8 cellular contexts compared by ENCODE assay signal in genomic region chr12:67698711-67699603, GRCh38. TPM values are rescaled to one million over a fixed set of nuclear protein-coding genes. Genes with fewer than 3 reads are reported as not detected.
DNase-seq lines count a peak whose midpoint lies in the region; ATAC-seq, FAIRE-seq and TF ChIP-seq lines count a peak whose summit lies in the region.

No MANE protein-coding gene starts in this region.

- H2AFZ ChIP-seq in OCI-LY3 (ENCODE audit: low read depth, low read length) = no peak overlapping the region

- peaks cover 82% of the 10 kb centered on the region for H3K4me1 Mint-ChIP-seq in stimulated activated naive CD8-positive, alpha-beta T cell treated with anti-CD3 and anti-CD28 coated beads, Interleukin-15, Interleukin-2, amounts not matched to agents 100 ng/mL and 50 ng/mL, for 24 hours (ENCODE audit: low read depth)

- peak overlapping the region; percentile 91 for H3K4me2 ChIP-seq in OCI-LY3 (ENCODE audit: low read length)

- no peaks in the 10 kb centered on the region for H3K36me3 Mint-ChIP-seq in stimulated activated naive CD8-positive, alpha-beta T cell treated with anti-CD3 and anti-CD28 coated beads, Interleukin-15, Interleukin-2, amounts not matched to agents 100 ng/mL and 50 ng/mL, for 24 hours (ENCODE audit: low read depth)

- H3K36me3 ChIP-seq in OCI-LY3 (replicated peaks; ENCODE audit: low read depth, low read length) = no peaks in the 10 kb centered on the region
- no peaks in the 10 kb centered on the region for H3K36me3 ChIP-seq in kidney (ENCODE audit: control insufficient read depth in 1 of 2, insufficient read depth in 2 of 2, low read length in 2 of 2)
- no peaks in the 10 kb centered on the region for H3K36me3 ChIP-seq in body of pancreas (replicated peaks in 1 of 2; ENCODE audit: insufficient read depth in 1 of 2, low read depth in 2 of 2)

- 69 to 77% methylated on average over 7 of the region's 7 CpGs for WGBS in body of pancreas, 2 donors

- intact Hi-C loops in kidney (cut with DNase I) (no loop called here), body of pancreas (cut with DNase I) (no loop called here)

- no peak for TF ChIP-seq CTCF in OCI-LY3 (IDR thresholded peaks at IDR 0.05; ENCODE audit: low read depth, low read length)
- no peak for TF ChIP-seq CTCF in kidney (IDR thresholded peaks at IDR 0.05; ENCODE audit: borderline replicate concordance, extremely low read depth, insufficient read depth)
- TF ChIP-seq CTCF in body of pancreas (IDR thresholded peaks at IDR 0.05) = no peak

- ATAC-seq in GM18505 (IDR thresholded peaks at IDR 0.05; ENCODE audit: unreplicated experiment) = peak; percentile 91
- peak; percentile 99 for ATAC-seq in HG02840 (IDR thresholded peaks at IDR 0.05; ENCODE audit: low FRiP score, unreplicated experiment)
- ATAC-seq in body of pancreas = no peak

- DNase-seq in activated effector memory CD4-positive, alpha-beta T cell treated with Interleukin-2 at 50 U/mL for 16 hours = peak; percentile 32
- DNase-seq in kidney (no peak), body of pancreas (no peak), retina (no peak)

- H3K27me3 ChIP-seq in OCI-LY3 (ENCODE audit: low read depth, low read length) (peaks cover 69% of the 10 kb centered on the region), body of pancreas (no peaks in the 10 kb centered on the region)

- H3K27ac Mint-ChIP-seq in stimulated activated naive CD8-positive, alpha-beta T cell treated with anti-CD3 and anti-CD28 coated beads, Interleukin-15, Interleukin-2, amounts not matched to agents 100 ng/mL and 50 ng/mL, for 24 hours = peak overlapping the region; percentile 34

- peaks cover under 1% of the 10 kb centered on the region for H3K27me3 Mint-ChIP-seq in stimulated activated naive CD8-positive, alpha-beta T cell treated with anti-CD3 and anti-CD28 coated beads, Interleukin-15, Interleukin-2, amounts not matched to agents 100 ng/mL and 50 ng/mL, for 24 hours

- H3K9me3 ChIP-seq in OCI-LY3 (ENCODE audit: insufficient read depth, low read length) (no peaks in the 10 kb centered on the region), kidney (ENCODE audit: control insufficient read depth in 1 of 2, low read length in 2 of 2) (no peaks in the 10 kb centered on the region), body of pancreas (no peaks in the 10 kb centered on the region)

- no peak for FAIRE-seq in kidney (lab: Jason Lieb, UNC)

- TF ChIP-seq POLR2A in GM18505 (IDR thresholded peaks at IDR 0.05; ENCODE audit: borderline replicate concordance, extremely low read depth, insufficient read depth, insufficient read length) (no peak), body of pancreas (IDR thresholded peaks at IDR 0.05) (no peak)

- no peaks in the 10 kb centered on the region for H4K20me1 ChIP-seq in OCI-LY3 (ENCODE audit: insufficient read depth, low read length)

- H3K4me1 ChIP-seq in OCI-LY3 (ENCODE audit: low read length) = peaks cover 37% of the 10 kb centered on the region
- no peaks in the 10 kb centered on the region for H3K4me1 ChIP-seq in kidney (ENCODE audit: control insufficient read depth in 1 of 2, insufficient read depth in 1 of 2, low read depth in 1 of 2, low read length in 2 of 2)
- no peaks in the 10 kb centered on the region for H3K4me1 ChIP-seq in body of pancreas

- peak overlapping the region; percentile 69 for H3K4me3 ChIP-seq in OCI-LY3 (ENCODE audit: low read length)
- H3K4me3 ChIP-seq in kidney (ENCODE audit: low read length in 2 of 2) = peak overlapping the region; percentile 7 to 10
- no peak overlapping the region for H3K4me3 ChIP-seq in body of pancreas

- H3K27ac ChIP-seq in OCI-LY3 (ENCODE audit: low read length) (peak overlapping the region; percentile 80), kidney (ENCODE audit: low read depth in 2 of 2, low read length in 2 of 2) (no peak overlapping the region), body of pancreas (no peak overlapping the region)

- H3K4me3 Mint-ChIP-seq in stimulated activated naive CD8-positive, alpha-beta T cell treated with anti-CD3 and anti-CD28 coated beads, Interleukin-15, Interleukin-2, amounts not matched to agents 100 ng/mL and 50 ng/mL, for 24 hours = peak overlapping the region; percentile 72

- H3K9ac ChIP-seq in OCI-LY3 (ENCODE audit: low read length) = peak overlapping the region; percentile 45; the same call in 1 of the 2 replicates
- H3K9ac ChIP-seq in kidney (ENCODE audit: low read length in 2 of 2) = no peak overlapping the region

- peaks cover under 1% of the 10 kb centered on the region for H3K9me3 Mint-ChIP-seq in stimulated activated naive CD8-positive, alpha-beta T cell treated with anti-CD3 and anti-CD28 coated beads, Interleukin-15, Interleukin-2, amounts not matched to agents 100 ng/mL and 50 ng/mL, for 24 hours

- H3K79me2 ChIP-seq in OCI-LY3 (ENCODE audit: low read length) = no peaks in the 10 kb centered on the region

RNA-seq across cellular contexts. Expression of gene DYRK2, which starts 50.4 kb away (rescaled TPM):
- 35.4 TPM for total RNA-seq in kidney
- polyA plus RNA-seq in kidney (ENCODE audit: insufficient read depth, low read depth, low replicate concordance) = 2.8 TPM
- total RNA-seq in body of pancreas = 10 to 100 TPM; 15.6 to 19.8 TPM

Comparison
In these comparisons a context has a peak if more than half of its experiments do, and no peak if none do; other contexts are left out.
1. H3K4me3 ChIP-seq: peak in OCI-LY3 (single experiment) and kidney (2 of 2); none in body of pancreas (0 of 2).